ENCODE assay signal across 8 cellular contexts in genomic region chr1:28887418-28887834, GRCh38. TPM values are rescaled to one million over a fixed set of nuclear protein-coding genes. Genes with fewer than 3 reads are reported as not detected.
DNase-seq lines count a peak whose midpoint lies in the region; ATAC-seq and TF ChIP-seq lines count a peak whose summit lies in the region.

No MANE protein-coding gene starts in this region.

- no peaks in the 10 kb centered on the region for H4K20me1 ChIP-seq in HCT116 (ENCODE audit: insufficient read depth)

- H3K27ac ChIP-seq in HCT116 (ENCODE audit: low read depth, low read length) (peak overlapping the region; percentile 72; the same call in 1 of the 2 replicates), muscle layer of colon (ENCODE audit: low read depth, low read length) (peak overlapping the region; percentile 29), urinary bladder (ENCODE audit: low read depth) (no peak overlapping the region)
- H3K27ac ChIP-seq in effector memory CD4-positive, alpha-beta T cell (ENCODE audit: insufficient read depth, low read length, poor library complexity, severe bottlenecking) = peak overlapping the region; percentile 88

- no peak for TF ChIP-seq POLR2A in HCT116 (IDR thresholded peaks at IDR 0.05; ENCODE audit: borderline replicate concordance, extremely low read depth, insufficient read depth, insufficient read length)

- no peak for TF ChIP-seq RAD21 in HCT116 (IDR thresholded peaks at IDR 0.05; ENCODE audit: low read depth)

- BruUV-seq in HCT116 (replicated peaks; lab: Mats Ljungman, UMichigan) = no TSS peak

- 1% methylated on average over 41 of the region's 41 CpGs for WGBS in urinary bladder

- no peaks in the 10 kb centered on the region for H3K27me3 ChIP-seq in HCT116 (ENCODE audit: insufficient read depth, low read length)
- H3K27me3 ChIP-seq in effector memory CD4-positive, alpha-beta T cell (replicated peaks; ENCODE audit: control insufficient read depth, insufficient read depth, low read length, poor library complexity, severe bottlenecking) = no peaks in the 10 kb centered on the region
- no peaks in the 10 kb centered on the region for H3K27me3 ChIP-seq in muscle layer of colon (ENCODE audit: control insufficient read depth in 1 of 2, insufficient read depth in 2 of 2, low read length in 2 of 2)

- H3K4me3 ChIP-seq in AG10803 (ENCODE audit: low read length) (peak overlapping the region; percentile 82), HCT116 (replicated peaks in 1 of 2; ENCODE audit: low read depth in 1 of 2, low read length in 2 of 2) (peak overlapping the region; percentile 95 to 96), muscle layer of colon (ENCODE audit: low read depth in 1 of 2, low read length in 2 of 2) (peak overlapping the region; percentile 58 to 99), urinary bladder (ENCODE audit: low read depth, low read length) (peak overlapping the region; percentile 84)
- peak overlapping the region; percentile 95 for H3K4me3 ChIP-seq in effector memory CD4-positive, alpha-beta T cell (ENCODE audit: insufficient read depth, low read depth, low read length, poor library complexity, severe bottlenecking)

- peak overlapping the region; percentile 4 for H2AFZ ChIP-seq in HCT116 (ENCODE audit: low read depth, low read length, poor library complexity, severe bottlenecking)

- intact Hi-C loops in HCT116 (cut with micrococcal nuclease) (no loop called here), sciatic nerve (cut with DNase I) (loop anchor here (10.0 kb wide), 1 partner anchor 147 kb away; no protein-coding TSS in a partner anchor)

- H3K79me2 ChIP-seq in HCT116 (ENCODE audit: insufficient read depth, low read length) = peaks cover 5% of the 10 kb centered on the region; the same call in 1 of the 2 replicates

- H3K4me2 ChIP-seq in HCT116 (ENCODE audit: low read length) = peak overlapping the region; percentile 99

- peaks cover 20 to 48% of the 10 kb centered on the region in 2 experiments for H3K4me1 ChIP-seq in HCT116 (ENCODE audit: control insufficient read depth in 1 of 2, insufficient read depth in 2 of 2, low read length in 2 of 2)
- peaks cover 41% of the 10 kb centered on the region for H3K4me1 ChIP-seq in effector memory CD4-positive, alpha-beta T cell (ENCODE audit: control insufficient read depth, insufficient read depth, low read length, poor library complexity, severe bottlenecking)
- peaks cover 29% of the 10 kb centered on the region for H3K4me1 ChIP-seq in muscle layer of colon (ENCODE audit: insufficient read depth, low read length)
- H3K4me1 ChIP-seq in urinary bladder (ENCODE audit: insufficient read depth) = no peaks in the 10 kb centered on the region

- RAD21 ChIA-PET in HCT116 (lab: Charles Lee; ENCODE audit: low non-redundant PET in 1 of 2, low total read pairs in 2 of 2, uncharacterized antibody in 2 of 2, unreplicated experiment in 2 of 2) = no interaction called here

- no peak for TF ChIP-seq CTCF in AG10803 (conservative IDR thresholded peaks at IDR 0.05; ENCODE audit: low read length)
- no peak for TF ChIP-seq CTCF in HCT116 (IDR thresholded peaks at IDR 0.05 in 2 of 3, conservative IDR thresholded peaks at IDR 0.05 in 1 of 3; ENCODE audit: borderline replicate concordance in 1 of 3, insufficient read depth in 1 of 3, low read depth in 2 of 3, low read length in 2 of 3)
- TF ChIP-seq CTCF in GM10266 (IDR thresholded peaks at IDR 0.05; ENCODE audit: control insufficient read depth, insufficient read depth, low read depth, missing control alignments) = no peak

- peak; percentile 11 for ATAC-seq in HCT116
- ATAC-seq in sciatic nerve = no peak

- H3K9me3 ChIP-seq in HCT116 (ENCODE audit: control insufficient read depth in 1 of 2, insufficient read depth in 1 of 2, low read depth in 1 of 2, low read length in 2 of 2) = no peaks in the 10 kb centered on the region
- no peaks in the 10 kb centered on the region for H3K9me3 ChIP-seq in effector memory CD4-positive, alpha-beta T cell (ENCODE audit: control insufficient read depth, low read length)
- no peaks in the 10 kb centered on the region for H3K9me3 ChIP-seq in muscle layer of colon (ENCODE audit: low read length)

- CTCF ChIA-PET in HCT116 (lab: Charles Lee) = interaction anchor here (1.2 to 2.0 kb wide), 2 partner anchors 146 to 147 kb away, joined by 3 to 8 read pairs; no protein-coding TSS in a partner anchor

- DNase-seq in AG10803 (ENCODE audit: low read depth) (no peak), HCT116 (ENCODE audit: low read depth, low spot score) (no peak), GM10266 (ENCODE audit: extremely low spot score) (no peak), sciatic nerve (ENCODE audit: low spot score) (no peak)
- DNase-seq in activated CD4-positive, alpha-beta T cell treated with anti-CD3 and anti-CD28 coated beads, Interleukin-2, amount 50 U/mL, for 1 hour = peak; percentile 62
- peak; percentile 71 to 75 (median 72) for DNase-seq in effector memory CD4-positive, alpha-beta T cell

- H3K36me3 ChIP-seq in HCT116 (ENCODE audit: control insufficient read depth in 1 of 2, insufficient read depth in 2 of 2, low read length in 2 of 2) (no peaks in the 10 kb centered on the region), muscle layer of colon (ENCODE audit: insufficient read depth, low read length) (no peaks in the 10 kb centered on the region), urinary bladder (ENCODE audit: insufficient read depth) (no peaks in the 10 kb centered on the region)
- H3K36me3 ChIP-seq in effector memory CD4-positive, alpha-beta T cell (ENCODE audit: control insufficient read depth, insufficient read depth, low read length) = no peaks in the 10 kb centered on the region

- POLR2A ChIA-PET in HCT116 (lab: Charles Lee) = interaction anchor here (1.0 kb wide), 1 partner anchor 96 kb away, joined by 3 read pairs; no protein-coding TSS in a partner anchor

- H3K9me2 ChIP-seq in HCT116 (ENCODE audit: insufficient read depth) = no peaks in the 10 kb centered on the region

- H3K9ac ChIP-seq in HCT116 (ENCODE audit: low read length) (peak overlapping the region; percentile 84), muscle layer of colon (ENCODE audit: low read length) (peak overlapping the region; percentile 82)

TF ChIP-seq in HCT116, 20 proteins besides CTCF, POLR2A, EP300 and RAD21:
- no peak for TF ChIP-seq EZH2phosphoT487 (IDR thresholded peaks at IDR 0.05; ENCODE audit: borderline replicate concordance)
- no peak for TF ChIP-seq FOSL1 (IDR thresholded peaks at IDR 0.05; ENCODE audit: low read depth)
- TF ChIP-seq ZFX (IDR thresholded peaks at IDR 0.05) = peak; percentile 42; the same call in 1 of the 2 replicates
- TF ChIP-seq, protein P1, sequence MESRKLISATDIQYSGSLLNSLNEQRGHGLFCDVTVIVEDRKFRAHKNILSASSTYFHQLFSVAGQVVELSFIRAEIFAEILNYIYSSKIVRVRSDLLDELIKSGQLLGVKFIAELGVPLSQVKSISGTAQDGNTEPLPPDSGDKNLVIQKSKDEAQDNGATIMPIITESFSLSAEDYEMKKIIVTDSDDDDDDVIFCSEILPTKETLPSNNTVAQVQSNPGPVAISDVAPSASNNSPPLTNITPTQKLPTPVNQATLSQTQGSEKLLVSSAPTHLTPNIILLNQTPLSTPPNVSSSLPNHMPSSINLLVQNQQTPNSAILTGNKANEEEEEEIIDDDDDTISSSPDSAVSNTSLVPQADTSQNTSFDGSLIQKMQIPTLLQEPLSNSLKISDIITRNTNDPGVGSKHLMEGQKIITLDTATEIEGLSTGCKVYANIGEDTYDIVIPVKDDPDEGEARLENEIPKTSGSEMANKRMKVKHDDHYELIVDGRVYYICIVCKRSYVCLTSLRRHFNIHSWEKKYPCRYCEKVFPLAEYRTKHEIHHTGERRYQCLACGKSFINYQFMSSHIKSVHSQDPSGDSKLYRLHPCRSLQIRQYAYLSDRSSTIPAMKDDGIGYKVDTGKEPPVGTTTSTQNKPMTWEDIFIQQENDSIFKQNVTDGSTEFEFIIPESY (IDR thresholded peaks at IDR 0.05; ENCODE audit: extremely low read depth, insufficient replicate concordance, low read length) = no peak

RNA-seq across cellular contexts. Expression of gene EPB41, which starts 26.9 kb away (rescaled TPM):
- total RNA-seq in HCT116 (2021; ENCODE audit: unreplicated experiment) = 41.7 TPM
- 20.1 and 24.2 TPM in 2 replicates for polyA plus RNA-seq in HCT116 (2012)
- total RNA-seq in urinary bladder = 37.4 TPM
- polyA plus RNA-seq in urinary bladder = 11.0 TPM
- total RNA-seq in sciatic nerve = 49.3 TPM

Comparison
In these comparisons a context has a peak if more than half of its experiments do, and no peak if none do; other contexts are left out.
1. DNase-seq: peak in activated CD4-positive, alpha-beta T cell treated with anti-CD3 and anti-CD28 coated beads, Interleukin-2, amount 50 U/mL, for 1 hour (single experiment) and effector memory CD4-positive, alpha-beta T cell (3 of 3); none in AG10803 (single experiment), HCT116 (single experiment), GM10266 (single experiment) and sciatic nerve (single experiment).
2. Peak in every context shown above with its lines, with median percentiles within 50 percentile points of each other: H3K4me3 ChIP-seq.